In genomic region chr7:108528183-108528712, GRCh38 we compare ENCODE assay signal across 17 cellular contexts. TPM values are rescaled to one million over a fixed set of nuclear protein-coding genes. Genes with fewer than 3 reads are reported as not detected.
DNase-seq lines count a peak whose midpoint lies in the region; ATAC-seq, FAIRE-seq and TF ChIP-seq lines count a peak whose summit lies in the region.
"Had no signal": no experiment of that assay in that cellular context is flagged by ENCODE, and none has a peak within 500 bp of the region (broad histone marks: within the 10 kb centered on the region; RNA-seq: fewer than 3 reads in every experiment).

No MANE protein-coding gene starts in this region.

- CTCF ChIA-PET in HepG2 (lab: Yijun Ruan, JAX; ENCODE audit: low intra/inter-chr PET ratio, low total read pairs), result no interaction called here

- in situ Hi-C loops in HepG2 (cut with HindIII; ENCODE audit: extremely low pct_ligation_motif_present, low pct_unique_long_range_greater_than_20kb), result no loop called here

- peaks cover 23% of the 10 kb centered on the region for H3K36me3 Mint-ChIP-seq in activated T-helper 17 cell treated with anti-CD3 and anti-CD28 coated beads, Interleukin-2, amount 50 U/mL, for 72 hours (ENCODE audit: low read depth)
- no peaks in the 10 kb centered on the region for H3K36me3 Mint-ChIP-seq in mesothelial cell of epicardium
- no peaks in the 10 kb centered on the region for H3K36me3 Mint-ChIP-seq in type B pancreatic cell

- H3K4me3 Mint-ChIP-seq in activated T-helper 17 cell treated with anti-CD3 and anti-CD28 coated beads, Interleukin-2, amount 50 U/mL, for 72 hours, result peak overlapping the region; percentile 15
- H3K4me3 Mint-ChIP-seq in mesothelial cell of epicardium (no peak overlapping the region), type B pancreatic cell (peak overlapping the region; percentile 60)
- H3K4me3 Mint-ChIP-seq: endodermal cell had no signal

- ATAC-seq in HepG2 (no peak), right lobe of liver (no peak)
- no peak for ATAC-seq in activated T-helper 17 cell treated with anti-CD3 and anti-CD28 coated beads, Interleukin-2, amount 50 U/mL, for 72 hours (replicated peaks)
- ATAC-seq: SK-N-SH treated with all-trans-retinoic acid at 6 μM for 48 hours had no signal

- H3K36me3 ChIP-seq in HepG2 (replicated peaks in 1 of 2; ENCODE audit: control insufficient read depth in 1 of 2, insufficient read depth in 2 of 2, low read length in 2 of 2), result no peaks in the 10 kb centered on the region
- H3K36me3 ChIP-seq in right lobe of liver, result no peaks in the 10 kb centered on the region
- H3K36me3 ChIP-seq: brain microvascular endothelial cell had no signal

- H2AFZ ChIP-seq in HepG2 (ENCODE audit: low read length), result peak overlapping the region; percentile 34

- no peak overlapping the region for H3K4me2 ChIP-seq in HepG2 (ENCODE audit: low read depth, low read length)

- BruUV-seq in HepG2 (replicated peaks; lab: Mats Ljungman, UMichigan), result no TSS peak

- H3K27me3 ChIP-seq in HepG2 (ENCODE audit: control insufficient read depth in 1 of 2, insufficient read depth in 2 of 2, low read length in 2 of 2) (no peaks in the 10 kb centered on the region; a peak in 1 of 5 replicates), right lobe of liver (no peaks in the 10 kb centered on the region)
- H3K27me3 ChIP-seq: brain microvascular endothelial cell had no signal

- H3K27ac ChIP-seq in HepG2 (ENCODE audit: extremely low read length, insufficient read depth, low read length) (no peak overlapping the region), right lobe of liver (no peak overlapping the region)
- H3K27ac ChIP-seq: brain microvascular endothelial cell had no signal

- H3K4me1 ChIP-seq in HepG2 (ENCODE audit: insufficient read depth, low read length), result peaks cover 24% of the 10 kb centered on the region
- peaks cover 0 to 20% (median 4%) of the 10 kb centered on the region in 4 donors for H3K4me1 ChIP-seq in right lobe of liver

- H3K4me1 Mint-ChIP-seq in activated T-helper 17 cell treated with anti-CD3 and anti-CD28 coated beads, Interleukin-2, amount 50 U/mL, for 72 hours, result peaks cover 17% of the 10 kb centered on the region
- peaks cover 21% of the 10 kb centered on the region for H3K4me1 Mint-ChIP-seq in mesothelial cell of epicardium
- peaks cover 18% of the 10 kb centered on the region for H3K4me1 Mint-ChIP-seq in type B pancreatic cell (ENCODE audit: unreplicated experiment)

- no peak for DNase-seq in HepG2 (ENCODE audit: low spot score)
- no peak for DNase-seq in right lobe of liver
- no peak for DNase-seq in mesothelial cell of epicardium (ENCODE audit: low spot score in 2 of 2, unreplicated experiment in 2 of 2)
- no peak for DNase-seq in type B pancreatic cell (ENCODE audit: extremely low spot score, unreplicated experiment)
- DNase-seq in OCI-M1 (lab: John Stamatoyannopoulos, UW), result no peak
- no peak for DNase-seq in urothelium cell line (ENCODE audit: low spot score)
- no peak for DNase-seq in kidney glomerular epithelial cell (lab: John Stamatoyannopoulos, UW)
- DNase-seq: activated CD4-positive, CD25-positive, alpha-beta regulatory T cell treated with anti-CD3 and anti-CD28 coated beads, Interleukin-2, amount 50 U/mL, for 72 hours; activated T-cell treated with anti-CD3 and anti-CD28 coated beads, Interleukin-2, amount 50 U/mL, for 48 hours; brain microvascular endothelial cell; endodermal cell; HCEC 1CT; NCI-H1694 treated with DMSO at 0.1 percent for 48 hours; stimulated activated naive CD4-positive, alpha-beta T cell treated with Interleukin-2 at 50 U/mL for 16 hours had no signal

- WGBS in HepG2 (ENCODE audit: low lambda C conversion rate), result 75% methylated on average over 6 of the region's 6 CpGs
- WGBS in right lobe of liver (ENCODE audit: insufficient coverage, low coverage, low lambda C conversion rate, missing lambda C conversion rate), result 90% methylated on average over 5 of the region's 6 CpGs

- POLR2A ChIA-PET in HepG2 (lab: Yijun Ruan, JAX), result no interaction called here

- intact Hi-C loops in HepG2 (cut with micrococcal nuclease; ENCODE audit: unreplicated experiment) (no loop called here), right lobe of liver (cut with DNase I) (no loop called here)

- TF ChIP-seq RAD21 in HepG2 (CRISPR knock-in tag; IDR thresholded peaks at IDR 0.05), result no peak

- no peak for FAIRE-seq in HepG2 (lab: Jason Lieb, UNC)
- no peak for FAIRE-seq in urothelium cell line (lab: Jason Lieb, UNC)

- peaks cover 9% of the 10 kb centered on the region for H3K79me2 ChIP-seq in HepG2 (ENCODE audit: insufficient read depth, low read length)

- TF ChIP-seq EP300 in HepG2 (IDR thresholded peaks at IDR 0.05; ENCODE audit: low read depth in 2 of 2, low read length in 2 of 2) (no peak), HepG2 (CRISPR knock-in tag; IDR thresholded peaks at IDR 0.05; ENCODE audit: borderline replicate concordance) (no peak)

- H3K4me3 ChIP-seq in HepG2 (replicated peaks in 1 of 3; ENCODE audit: insufficient read depth in 1 of 3, low read depth in 2 of 3, low read length in 3 of 3), result no peak overlapping the region
- no peak overlapping the region for H3K4me3 ChIP-seq in right lobe of liver

- TF ChIP-seq POLR2A in HepG2 (IDR thresholded peaks at IDR 0.05; ENCODE audit: insufficient read depth in 1 of 2, low read depth in 2 of 2, low read length in 2 of 2) (no peak), right lobe of liver (IDR thresholded peaks at IDR 0.05) (no peak)

- H3K9me3 Mint-ChIP-seq in activated T-helper 17 cell treated with anti-CD3 and anti-CD28 coated beads, Interleukin-2, amount 50 U/mL, for 72 hours, result no peaks in the 10 kb centered on the region
- H3K9me3 Mint-ChIP-seq in mesothelial cell of epicardium (no peaks in the 10 kb centered on the region), type B pancreatic cell (no peaks in the 10 kb centered on the region)
- H3K9me3 Mint-ChIP-seq: endodermal cell had no signal

- H3K27ac Mint-ChIP-seq in activated T-helper 17 cell treated with anti-CD3 and anti-CD28 coated beads, Interleukin-2, amount 50 U/mL, for 72 hours, result peak overlapping the region; percentile 35
- H3K27ac Mint-ChIP-seq in mesothelial cell of epicardium (peak overlapping the region; percentile 59), type B pancreatic cell (peak overlapping the region; percentile 71)
- H3K27ac Mint-ChIP-seq: endodermal cell, progenitor cell of endocrine pancreas had no signal

- H3K27me3 Mint-ChIP-seq in activated T-helper 17 cell treated with anti-CD3 and anti-CD28 coated beads, Interleukin-2, amount 50 U/mL, for 72 hours, result no peaks in the 10 kb centered on the region
- no peaks in the 10 kb centered on the region for H3K27me3 Mint-ChIP-seq in mesothelial cell of epicardium (ENCODE audit: low read depth)
- H3K27me3 Mint-ChIP-seq in type B pancreatic cell, result no peaks in the 10 kb centered on the region
- H3K27me3 Mint-ChIP-seq: progenitor cell of endocrine pancreas had no signal

- H4K20me1 ChIP-seq in HepG2 (ENCODE audit: insufficient read depth, low read length), result no peaks in the 10 kb centered on the region; the same call in 1 of the 2 replicates

- TF ChIP-seq CTCF in HepG2 (CRISPR knock-in tag; IDR thresholded peaks at IDR 0.05), result no peak
- no peak for TF ChIP-seq CTCF in right lobe of liver (IDR thresholded peaks at IDR 0.05)
- TF ChIP-seq CTCF in mesothelial cell of epicardium (IDR thresholded peaks at IDR 0.05; ENCODE audit: unreplicated experiment), result no peak
- TF ChIP-seq CTCF in type B pancreatic cell (conservative IDR thresholded peaks at IDR 0.05), result no peak

- H3K9me3 ChIP-seq in HepG2 (ENCODE audit: low read length) (no peaks in the 10 kb centered on the region), right lobe of liver (no peaks in the 10 kb centered on the region)

- no peak overlapping the region for H3K9ac ChIP-seq in HepG2 (ENCODE audit: insufficient read depth, low read depth, low read length)

RNA-seq across cellular contexts. Expression of gene PNPLA8, which starts 2.3 kb away (rescaled TPM):
- total RNA-seq in HepG2 (2016; rRNA removed; fragmentation: Illumina TruSeq; extraction: Trizol) (11.4 and 15.6 TPM in 2 replicates), right lobe of liver (10 to 100 TPM; 13.7 to 25.6 (median 17.0) TPM), mesothelial cell of epicardium (18.0 to 20.0 TPM (median 18.0 TPM) in 3 replicates), type B pancreatic cell (ENCODE audit: low replicate concordance) (17.1 and 17.8 TPM in 2 replicates)
- 1.6 and 1.8 TPM in 2 replicates for total RNA-seq in HepG2 (2016; cell fraction: cytosol; rRNA removed; fragmentation: Illumina TruSeq; extraction: Trizol; ENCODE audit: low read depth)
- 11.9 and 16.0 TPM in 2 replicates for total RNA-seq in HepG2 (2016; cell fraction: insoluble cytoplasmic fraction; rRNA removed; fragmentation: Illumina TruSeq; extraction: Trizol)
- total RNA-seq in HepG2 (2016; cell fraction: membrane; rRNA removed; fragmentation: Illumina TruSeq; extraction: Trizol), result 4.4 and 5.3 TPM in 2 replicates
- 13.1 and 14.2 TPM in 2 replicates for total RNA-seq in HepG2 (2016; cell fraction: nucleus; rRNA removed; fragmentation: Illumina TruSeq; extraction: Trizol)
- 5.4 and 6.3 TPM in 2 replicates for polyA plus RNA-seq in HepG2 (2011; rRNA removed)
- 2.3 and 4.8 TPM in 2 replicates for polyA plus RNA-seq in HepG2 (2011; cell fraction: cytosol; rRNA removed)
- polyA plus RNA-seq in HepG2 (2011; cell fraction: nucleus; rRNA removed), result 2.2 and 2.9 TPM in 2 replicates
- polyA plus RNA-seq in HepG2 (2012), result 8.4 and 10.4 TPM in 2 replicates
- polyA plus RNA-seq in HepG2 (2016; cell fraction: cytosol; fragmentation: Illumina TruSeq; extraction: Trizol; ENCODE audit: low read depth), result 0.59 and 0.73 TPM in 2 replicates
- 9.3 and 13.2 TPM in 2 replicates for polyA plus RNA-seq in HepG2 (2016; cell fraction: insoluble cytoplasmic fraction; fragmentation: Illumina TruSeq; extraction: Trizol; ENCODE audit: low read depth)
- 1.6 and 1.7 TPM in 2 replicates for polyA plus RNA-seq in HepG2 (2016; cell fraction: membrane; fragmentation: Illumina TruSeq; extraction: Trizol; ENCODE audit: low read depth)
- polyA plus RNA-seq in HepG2 (2016; cell fraction: nucleus; fragmentation: Illumina TruSeq; extraction: Trizol; ENCODE audit: insufficient read depth, low read depth), result 8.2 and 8.3 TPM in 2 replicates
- 3.1 and 5.7 TPM in 2 replicates for polyA minus RNA-seq in HepG2 (2011; rRNA and poly(A)+ RNA removed; ENCODE audit: low replicate concordance)
- polyA minus RNA-seq in HepG2 (2011; cell fraction: cytosol; rRNA and poly(A)+ RNA removed), result 12.7 and 15.6 TPM in 2 replicates
- 21.5 and 29.8 TPM in 2 replicates for polyA minus RNA-seq in HepG2 (2011; cell fraction: nucleus; rRNA and poly(A)+ RNA removed)
- total RNA-seq in activated T-helper 17 cell treated with anti-CD3 and anti-CD28 coated beads, Interleukin-2, amount 50 U/mL, for 72 hours, result 10 to 100 TPM; 19.2 to 26.2 TPM

RNA-seq across cellular contexts. Expression of gene THAP5, which starts 41.3 kb away (rescaled TPM):
- total RNA-seq in HepG2 (2016; rRNA removed; fragmentation: Illumina TruSeq; extraction: Trizol), result 11.8 and 17.1 TPM in 2 replicates
- 2.3 and 3.3 TPM in 2 replicates for total RNA-seq in HepG2 (2016; cell fraction: cytosol; rRNA removed; fragmentation: Illumina TruSeq; extraction: Trizol; ENCODE audit: low read depth)
- 13.4 and 15.6 TPM in 2 replicates for total RNA-seq in HepG2 (2016; cell fraction: insoluble cytoplasmic fraction; rRNA removed; fragmentation: Illumina TruSeq; extraction: Trizol)
- 8.5 and 9.8 TPM in 2 replicates for total RNA-seq in HepG2 (2016; cell fraction: membrane; rRNA removed; fragmentation: Illumina TruSeq; extraction: Trizol)
- total RNA-seq in HepG2 (2016; cell fraction: nucleus; rRNA removed; fragmentation: Illumina TruSeq; extraction: Trizol), result 11.3 and 11.5 TPM in 2 replicates
- polyA plus RNA-seq in HepG2 (2011; rRNA removed), result 3.6 and 4.0 TPM in 2 replicates
- polyA plus RNA-seq in HepG2 (2011; cell fraction: cytosol; rRNA removed), result 1.6 and 2.6 TPM in 2 replicates
- 2.3 and 3.3 TPM in 2 replicates for polyA plus RNA-seq in HepG2 (2011; cell fraction: nucleus; rRNA removed)
- 8.4 and 11.4 TPM in 2 replicates for polyA plus RNA-seq in HepG2 (2012)
- 0.82 and 0.87 TPM in 2 replicates for polyA plus RNA-seq in HepG2 (2016; cell fraction: cytosol; fragmentation: Illumina TruSeq; extraction: Trizol; ENCODE audit: low read depth)
- 11.4 and 12.0 TPM in 2 replicates for polyA plus RNA-seq in HepG2 (2016; cell fraction: insoluble cytoplasmic fraction; fragmentation: Illumina TruSeq; extraction: Trizol; ENCODE audit: low read depth)
- polyA plus RNA-seq in HepG2 (2016; cell fraction: membrane; fragmentation: Illumina TruSeq; extraction: Trizol; ENCODE audit: low read depth), result 2.6 and 3.3 TPM in 2 replicates
- polyA plus RNA-seq in HepG2 (2016; cell fraction: nucleus; fragmentation: Illumina TruSeq; extraction: Trizol; ENCODE audit: insufficient read depth, low read depth), result 15.3 and 16.7 TPM in 2 replicates
- 2.7 and 5.9 TPM in 2 replicates for polyA minus RNA-seq in HepG2 (2011; rRNA and poly(A)+ RNA removed; ENCODE audit: low replicate concordance)
- polyA minus RNA-seq in HepG2 (2011; cell fraction: cytosol; rRNA and poly(A)+ RNA removed), result 9.6 and 10.0 TPM in 2 replicates
- polyA minus RNA-seq in HepG2 (2011; cell fraction: nucleus; rRNA and poly(A)+ RNA removed), result 13.3 and 18.8 TPM in 2 replicates
- total RNA-seq in right lobe of liver, result 10 to 100 TPM; 15.5 to 17.9 (median 17.3) TPM
- total RNA-seq in activated T-helper 17 cell treated with anti-CD3 and anti-CD28 coated beads, Interleukin-2, amount 50 U/mL, for 72 hours, result 10 to 100 TPM; 31.1 to 34.8 TPM
- total RNA-seq in mesothelial cell of epicardium, result 23.2 to 28.4 TPM (median 25.9 TPM) in 3 replicates
- 19.0 and 24.0 TPM in 2 replicates for total RNA-seq in type B pancreatic cell (ENCODE audit: low replicate concordance)

RNA-seq across cellular contexts. Expression of gene DNAJB9, which starts 41.4 kb away (rescaled TPM):
- total RNA-seq in HepG2 (2016; rRNA removed; fragmentation: Illumina TruSeq; extraction: Trizol), result 10.8 and 16.4 TPM in 2 replicates
- 5.9 and 6.5 TPM in 2 replicates for total RNA-seq in HepG2 (2016; cell fraction: cytosol; rRNA removed; fragmentation: Illumina TruSeq; extraction: Trizol; ENCODE audit: low read depth)
- 11.3 and 17.2 TPM in 2 replicates for total RNA-seq in HepG2 (2016; cell fraction: insoluble cytoplasmic fraction; rRNA removed; fragmentation: Illumina TruSeq; extraction: Trizol)
- 10.2 and 12.4 TPM in 2 replicates for total RNA-seq in HepG2 (2016; cell fraction: membrane; rRNA removed; fragmentation: Illumina TruSeq; extraction: Trizol)
- 24.4 and 26.7 TPM in 2 replicates for total RNA-seq in HepG2 (2016; cell fraction: nucleus; rRNA removed; fragmentation: Illumina TruSeq; extraction: Trizol)
- polyA plus RNA-seq in HepG2 (2011; rRNA removed), result 7.9 and 8.6 TPM in 2 replicates
- 9.2 and 10.9 TPM in 2 replicates for polyA plus RNA-seq in HepG2 (2011; cell fraction: cytosol; rRNA removed)
- 2.9 and 3.2 TPM in 2 replicates for polyA plus RNA-seq in HepG2 (2011; cell fraction: nucleus; rRNA removed)
- 20.2 and 23.6 TPM in 2 replicates for polyA plus RNA-seq in HepG2 (2012)
- polyA plus RNA-seq in HepG2 (2016; cell fraction: cytosol; fragmentation: Illumina TruSeq; extraction: Trizol; ENCODE audit: low read depth), result 2.5 and 3.2 TPM in 2 replicates
- 12.3 and 12.5 TPM in 2 replicates for polyA plus RNA-seq in HepG2 (2016; cell fraction: insoluble cytoplasmic fraction; fragmentation: Illumina TruSeq; extraction: Trizol; ENCODE audit: low read depth)
- 5.3 and 5.6 TPM in 2 replicates for polyA plus RNA-seq in HepG2 (2016; cell fraction: membrane; fragmentation: Illumina TruSeq; extraction: Trizol; ENCODE audit: low read depth)
- 27.1 and 27.6 TPM in 2 replicates for polyA plus RNA-seq in HepG2 (2016; cell fraction: nucleus; fragmentation: Illumina TruSeq; extraction: Trizol; ENCODE audit: insufficient read depth, low read depth)
- polyA minus RNA-seq in HepG2 (2011; rRNA and poly(A)+ RNA removed; ENCODE audit: low replicate concordance), result 0.91 and 5.4 TPM in 2 replicates
- polyA minus RNA-seq in HepG2 (2011; cell fraction: cytosol; rRNA and poly(A)+ RNA removed), result 8.0 and 11.0 TPM in 2 replicates
- polyA minus RNA-seq in HepG2 (2011; cell fraction: nucleus; rRNA and poly(A)+ RNA removed), result 13.5 and 16.9 TPM in 2 replicates
- total RNA-seq in right lobe of liver, result 10 to 100 TPM; 39.1 to 57.0 (median 53.4) TPM
- 10 to 100 TPM; 10.1 to 17.4 TPM for total RNA-seq in activated T-helper 17 cell treated with anti-CD3 and anti-CD28 coated beads, Interleukin-2, amount 50 U/mL, for 72 hours
- 14.1 to 14.6 TPM (median 14.5 TPM) in 3 replicates for total RNA-seq in mesothelial cell of epicardium
- 16.9 and 21.5 TPM in 2 replicates for total RNA-seq in type B pancreatic cell (ENCODE audit: low replicate concordance)
